In genomic region chr5:130616161-130616560, GRCh38 we compare ENCODE assay signal across 20 cellular contexts.
DNase-seq lines count a peak whose midpoint lies in the region; FAIRE-seq and TF ChIP-seq lines count a peak whose summit lies in the region.
"Had no signal": no experiment of that assay in that cellular context is flagged by ENCODE, and none has a peak within 500 bp of the region (broad histone marks: within the 10 kb centered on the region; RNA-seq: fewer than 3 reads in every experiment).

No MANE protein-coding gene starts in this region.

- no peak overlapping the region for H3K27ac ChIP-seq in breast epithelium
- H3K27ac ChIP-seq: BLaER1, PC-9 had no signal

- H3K27me3 Mint-ChIP-seq in MCF 10A (ENCODE audit: insufficient read depth, unreplicated experiment): no peaks in the 10 kb centered on the region
- H3K27me3 Mint-ChIP-seq: CD8-positive, alpha-beta memory T cell had no signal

- peaks cover 5% of the 10 kb centered on the region for H3K9me3 Mint-ChIP-seq in MCF 10A (ENCODE audit: unreplicated experiment)

- H3K36me3 Mint-ChIP-seq in MCF 10A (ENCODE audit: insufficient read depth, unreplicated experiment): no peaks in the 10 kb centered on the region
- H3K36me3 Mint-ChIP-seq: CD8-positive, alpha-beta memory T cell had no signal

- CTCF ChIA-PET in MCF 10A (lab: Yijun Ruan, JAX): no interaction called here

- peak; percentile 19 for DNase-seq in MCF 10A (ENCODE audit: unreplicated experiment)
- DNase-seq in breast epithelium (ENCODE audit: low spot score in 2 of 2): no peak
- peak; percentile 58 for DNase-seq in amniotic epithelial cell (ENCODE audit: low read depth)
- peak; percentile 58 for DNase-seq in fibroblast of pulmonary artery (ENCODE audit: low read depth)
- peak; percentile 14 for DNase-seq in stromal cell of bone marrow (ENCODE audit: low read depth)
- DNase-seq in urothelium cell line (ENCODE audit: low spot score): no peak
- no peak for DNase-seq in activated naive CD4-positive, alpha-beta T cell (lab: John Stamatoyannopoulos, UW)
- DNase-seq in NCI-H69 (lab: John Stamatoyannopoulos, UW): no peak
- DNase-seq: 8988T; CD8-positive, alpha-beta memory T cell; DMS79; H7; MG63; NCI-H1417; NCI-H1930; NCI-H446; NCI-H748 treated with DMSO at 0.1 percent for 48 hours; PC-9 had no signal

- H3K4me1 ChIP-seq in breast epithelium: no peaks in the 10 kb centered on the region
- H3K4me1 ChIP-seq: BLaER1 had no signal

- BruUV-seq in MCF 10A (replicated peaks; lab: Mats Ljungman, UMichigan): no TSS peak

- POLR2A ChIA-PET in MCF 10A (lab: Yijun Ruan, JAX): interaction anchor here (0.6 to 0.9 kb wide), 2 partner anchors 32 to 58 kb away, joined by 4 read pairs; no protein-coding TSS in a partner anchor

- no peak overlapping the region for H3K4me3 ChIP-seq in breast epithelium
- no peak overlapping the region for H3K4me3 ChIP-seq in fibroblast of pulmonary artery (replicated peaks; ENCODE audit: low read depth, low read length)
- H3K4me3 ChIP-seq: BLaER1, MG63, PC-9 had no signal

- intact Hi-C loops in MCF 10A (cut with micrococcal nuclease): no loop called here
- intact Hi-C loops in breast epithelium (cut with DNase I; ENCODE audit: low total_unique reads): no loop called here

- TF ChIP-seq POLR2A in breast epithelium (IDR thresholded peaks at IDR 0.05): no peak

- no peaks in the 10 kb centered on the region for H3K9me3 ChIP-seq in breast epithelium
- H3K9me3 ChIP-seq: MG63 had no signal

- no peak for TF ChIP-seq CTCF in MCF 10A (IDR thresholded peaks at IDR 0.05; ENCODE audit: unreplicated experiment)
- no peak for TF ChIP-seq CTCF in breast epithelium (IDR thresholded peaks at IDR 0.05)
- TF ChIP-seq CTCF in fibroblast of pulmonary artery (IDR thresholded peaks at IDR 0.05; ENCODE audit: low read length, missing control alignments): no peak

- H3K36me3 ChIP-seq in breast epithelium: no peaks in the 10 kb centered on the region
- H3K36me3 ChIP-seq: BLaER1, MG63 had no signal

- no peak for FAIRE-seq in urothelium cell line (lab: Jason Lieb, UNC)
- FAIRE-seq: D721Med had no signal

- no peaks in the 10 kb centered on the region for H3K27me3 ChIP-seq in breast epithelium
- H3K27me3 ChIP-seq: BLaER1, MG63 had no signal

- H3K4me3 Mint-ChIP-seq in MCF 10A (ENCODE audit: unreplicated experiment): no peak overlapping the region
- H3K4me3 Mint-ChIP-seq: CD8-positive, alpha-beta memory T cell had no signal

- no peak overlapping the region for H3K27ac Mint-ChIP-seq in MCF 10A (ENCODE audit: low read depth, unreplicated experiment)
- H3K27ac Mint-ChIP-seq: CD8-positive, alpha-beta memory T cell had no signal

- H3K4me1 Mint-ChIP-seq in MCF 10A (ENCODE audit: insufficient read depth, unreplicated experiment): no peaks in the 10 kb centered on the region
- H3K4me1 Mint-ChIP-seq: CD8-positive, alpha-beta memory T cell had no signal

Comparison
In these comparisons a context has a peak if more than half of its experiments do, and no peak if none do; other contexts are left out.
1. DNase-seq: peak in MCF 10A (single experiment), amniotic epithelial cell (single experiment), fibroblast of pulmonary artery (single experiment) and stromal cell of bone marrow (single experiment); none in breast epithelium (0 of 2), urothelium cell line (single experiment), activated naive CD4-positive, alpha-beta T cell (0 of 4) and NCI-H69 (single experiment).